ENCODE assay signal across 8 cellular contexts in the genomic region with DNA sequence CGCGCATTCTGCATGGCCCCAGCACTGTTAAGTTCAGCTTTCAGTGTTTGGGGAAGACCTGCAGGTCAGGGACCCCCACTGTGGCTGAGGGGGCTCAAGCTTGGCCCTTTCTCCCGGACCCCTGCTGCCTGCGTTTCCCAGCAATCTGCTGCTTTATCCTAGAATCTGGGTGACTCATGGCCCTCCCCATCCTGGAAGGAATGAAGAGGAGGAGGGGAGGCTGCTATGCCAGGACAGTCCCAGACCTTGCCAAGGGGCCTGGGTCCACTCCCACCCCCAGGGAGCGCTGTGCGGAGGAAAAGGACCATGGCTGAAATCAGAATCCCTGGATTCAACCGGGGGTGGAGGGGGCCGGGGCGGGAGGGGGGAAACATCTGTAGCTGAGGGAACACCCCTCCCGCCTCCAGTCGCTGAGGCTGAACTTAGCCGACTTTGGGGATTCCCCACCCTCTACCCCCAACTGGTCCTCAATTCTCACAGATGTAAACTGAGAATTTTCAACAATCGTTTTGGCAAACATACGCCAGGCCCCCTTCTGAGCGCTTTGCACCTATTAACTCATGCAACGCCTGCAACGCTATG. TPM values are rescaled to one million over a fixed set of nuclear protein-coding genes. Genes with fewer than 3 reads are reported as not detected.
DNase-seq lines count a peak whose midpoint lies in the region; ATAC-seq lines count a peak whose summit lies in the region.

No MANE protein-coding gene starts in this region.

- H3K4me1 Mint-ChIP-seq in activated T-cell treated with anti-CD3 and anti-CD28 coated beads, Interleukin-2, amount 50 U/mL, for 4 hours (ENCODE audit: low read depth): peaks cover 7% of the 10 kb centered on the region
- H3K4me1 Mint-ChIP-seq in activated naive CD8-positive, alpha-beta T cell treated with anti-CD3 and anti-CD28 coated beads, Interleukin-2, amount 50 U/mL, for 24 hours: peaks cover 7% of the 10 kb centered on the region

- no peaks in the 10 kb centered on the region for H3K36me3 Mint-ChIP-seq in activated T-cell treated with anti-CD3 and anti-CD28 coated beads, Interleukin-2, amount 50 U/mL, for 4 hours (ENCODE audit: insufficient read depth)
- H3K36me3 Mint-ChIP-seq in activated naive CD8-positive, alpha-beta T cell treated with anti-CD3 and anti-CD28 coated beads, Interleukin-2, amount 50 U/mL, for 24 hours (ENCODE audit: low read depth): peaks cover 7% of the 10 kb centered on the region

- H3K27ac Mint-ChIP-seq in activated naive CD8-positive, alpha-beta T cell treated with anti-CD3 and anti-CD28 coated beads, Interleukin-2, amount 50 U/mL, for 24 hours: no peak overlapping the region

- H3K9ac ChIP-seq in iPS-15b (ENCODE audit: low read depth, low read length): peak overlapping the region; percentile 47
- H3K9ac ChIP-seq in stomach smooth muscle (ENCODE audit: low read length in 2 of 2): peak overlapping the region in 1 of 2 donors; percentile 47
- no peak overlapping the region for H3K9ac ChIP-seq in Karpas-422 (ENCODE audit: low read length)

- H3K79me2 ChIP-seq in Karpas-422 (ENCODE audit: low read length): no peaks in the 10 kb centered on the region

- H3K27me3 ChIP-seq in iPS-15b (ENCODE audit: control insufficient read depth, insufficient read depth, low read length): no peaks in the 10 kb centered on the region
- peaks cover 5 to 11% of the 10 kb centered on the region in 2 donors for H3K27me3 ChIP-seq in stomach smooth muscle (ENCODE audit: control insufficient read depth in 1 of 2, insufficient read depth in 2 of 2, low read length in 2 of 2)
- H3K27me3 ChIP-seq in Karpas-422 (ENCODE audit: low read length): no peaks in the 10 kb centered on the region

- no peak overlapping the region for H2AFZ ChIP-seq in Karpas-422 (ENCODE audit: low read length)

- no peak overlapping the region for H3K27ac ChIP-seq in stomach smooth muscle (ENCODE audit: low read length)
- no peak overlapping the region for H3K27ac ChIP-seq in Karpas-422 (ENCODE audit: low read length)

- H3K27me3 Mint-ChIP-seq in activated T-cell treated with anti-CD3 and anti-CD28 coated beads, Interleukin-2, amount 50 U/mL, for 4 hours (ENCODE audit: low read depth): peaks cover 11% of the 10 kb centered on the region
- peaks cover 5% of the 10 kb centered on the region for H3K27me3 Mint-ChIP-seq in activated naive CD8-positive, alpha-beta T cell treated with anti-CD3 and anti-CD28 coated beads, Interleukin-2, amount 50 U/mL, for 24 hours

- no peaks in the 10 kb centered on the region for H3K4me1 ChIP-seq in iPS-15b (ENCODE audit: control insufficient read depth, insufficient read depth, low read length)
- peaks cover 14% of the 10 kb centered on the region for H3K4me1 ChIP-seq in stomach smooth muscle (ENCODE audit: control insufficient read depth, insufficient read depth, low read length)
- H3K4me1 ChIP-seq in Karpas-422 (ENCODE audit: low read length): peaks cover 3% of the 10 kb centered on the region; the same call in 1 of the 2 replicates

- no peaks in the 10 kb centered on the region for H3K9me3 ChIP-seq in iPS-15b (ENCODE audit: control insufficient read depth, insufficient read depth, low read length)
- peaks cover 2 to 8% of the 10 kb centered on the region in 2 donors for H3K9me3 ChIP-seq in stomach smooth muscle (ENCODE audit: control insufficient read depth in 2 of 2, low read length in 2 of 2)
- no peaks in the 10 kb centered on the region for H3K9me3 ChIP-seq in Karpas-422 (ENCODE audit: low read length)

- peaks cover 13% of the 10 kb centered on the region for H3K9me3 Mint-ChIP-seq in activated T-cell treated with anti-CD3 and anti-CD28 coated beads, Interleukin-2, amount 50 U/mL, for 4 hours
- peaks cover 8% of the 10 kb centered on the region for H3K9me3 Mint-ChIP-seq in activated naive CD8-positive, alpha-beta T cell treated with anti-CD3 and anti-CD28 coated beads, Interleukin-2, amount 50 U/mL, for 24 hours

- H3K4me2 ChIP-seq in Karpas-422 (ENCODE audit: low read depth, low read length, poor library complexity, severe bottlenecking): no peak overlapping the region

- peaks cover 14% of the 10 kb centered on the region for H3K36me3 ChIP-seq in iPS-15b (ENCODE audit: control insufficient read depth, insufficient read depth, low read length)
- H3K36me3 ChIP-seq in stomach smooth muscle (ENCODE audit: control insufficient read depth in 2 of 2, insufficient read depth in 2 of 2, low read length in 2 of 2): no peaks in the 10 kb centered on the region
- no peaks in the 10 kb centered on the region for H3K36me3 ChIP-seq in Karpas-422 (ENCODE audit: insufficient read depth, low read length)

- H4K20me1 ChIP-seq in Karpas-422 (ENCODE audit: insufficient read depth, low read depth, low read length): no peaks in the 10 kb centered on the region

- peak overlapping the region; percentile 74 for H3K4me3 Mint-ChIP-seq in activated T-cell treated with anti-CD3 and anti-CD28 coated beads, Interleukin-2, amount 50 U/mL, for 4 hours
- H3K4me3 Mint-ChIP-seq in activated naive CD8-positive, alpha-beta T cell treated with anti-CD3 and anti-CD28 coated beads, Interleukin-2, amount 50 U/mL, for 24 hours: peak overlapping the region; percentile 68

- DNase-seq in activated T-cell treated with anti-CD3 and anti-CD28 coated beads, Interleukin-2, amount 50 U/mL, for 4 hours: no peak
- no peak for DNase-seq in activated T-cell treated with anti-CD3 and anti-CD28 coated beads, Interleukin-2, amount 50 U/mL, for 1 hour
- no peak for DNase-seq in activated naive CD8-positive, alpha-beta T cell treated with anti-CD3 and anti-CD28 coated beads, Interleukin-2, amount 50 U/mL, for 24 hours
- DNase-seq in Karpas-422 (no peak), foreskin melanocyte (no peak), NCI-H1436 treated with DMSO at 0.1 percent for 48 hours (lab: John Stamatoyannopoulos, UW) (no peak)

- ATAC-seq in activated T-cell treated with anti-CD3 and anti-CD28 coated beads, Interleukin-2, amount 50 U/mL, for 4 hours: no peak
- no peak for ATAC-seq in activated naive CD8-positive, alpha-beta T cell treated with anti-CD3 and anti-CD28 coated beads, Interleukin-2, amount 50 U/mL, for 24 hours

- H3K9me2 ChIP-seq in Karpas-422 (replicated peaks; ENCODE audit: insufficient read depth, low read length): no peaks in the 10 kb centered on the region

- H3K4me3 ChIP-seq in iPS-15b (ENCODE audit: low read depth, low read length) (peak overlapping the region; percentile 62), stomach smooth muscle (ENCODE audit: low read length in 2 of 2) (peak overlapping the region; percentile 44 to 73), Karpas-422 (ENCODE audit: low read length) (no peak overlapping the region)

RNA-seq across cellular contexts. Expression of gene ZNF114, which starts 20.6 kb away (rescaled TPM):
- total RNA-seq in activated T-cell treated with anti-CD3 and anti-CD28 coated beads, Interleukin-2, amount 50 U/mL, for 4 hours: under 1 TPM in 2 of 3 donors, not detected in 1; 0.10 to 0.18 TPM
- not detected in 2 replicates for total RNA-seq in Karpas-422 (2014; rRNA removed; shearing (Covaris generic); ENCODE audit: low replicate concordance)

RNA-seq across cellular contexts. Expression of gene CARD8, which starts 34.7 kb away (rescaled TPM):
- total RNA-seq in activated T-cell treated with anti-CD3 and anti-CD28 coated beads, Interleukin-2, amount 50 U/mL, for 4 hours: 10 to 100 TPM; 47.6 to 55.1 (median 51.3) TPM
- total RNA-seq in Karpas-422 (2014; rRNA removed; shearing (Covaris generic); ENCODE audit: low replicate concordance): 72.3 and 137 TPM in 2 replicates

RNA-seq across cellular contexts. Expression of gene EMP3, which starts 34.9 kb away (rescaled TPM):
- 100 to 1,000 TPM; 187 to 207 (median 196) TPM for total RNA-seq in activated T-cell treated with anti-CD3 and anti-CD28 coated beads, Interleukin-2, amount 50 U/mL, for 4 hours
- 64.7 and 77.3 TPM in 2 replicates for total RNA-seq in Karpas-422 (2014; rRNA removed; shearing (Covaris generic); ENCODE audit: low replicate concordance)
